ENCODE assay signal across 28 cellular contexts in genomic region chr5:137292461-137293025, GRCh38.
A peak's percentile ranks its signal among the peaks of the same experiment; 100 is the strongest.
DNase-seq lines count a peak whose midpoint lies in the region; ATAC-seq, FAIRE-seq and TF ChIP-seq lines count a peak whose summit lies in the region.
"Had no signal": no experiment of that assay in that cellular context is flagged by ENCODE, and none has a peak within 500 bp of the region (broad histone marks: within the 10 kb centered on the region; RNA-seq: fewer than 3 reads in every experiment).

No MANE protein-coding gene starts in this region.

- no peak for DNase-seq in HEK293T (ENCODE audit: extremely low spot score)
- DNase-seq in NCI-H446 treated with DMSO at 0.1 percent for 48 hours (lab: John Stamatoyannopoulos, UW), result peak; percentile 51
- DNase-seq in SHP77 (lab: John Stamatoyannopoulos, UW), result peak; percentile 35 to 43
- no peak for DNase-seq in pancreas
- DNase-seq in G401 (ENCODE audit: low spot score), result no peak
- DNase-seq: activated CD4-positive, alpha-beta T cell treated with anti-CD3 and anti-CD28 coated beads for 48 hours; activated naive CD4-positive, alpha-beta T cell treated with anti-CD3 and anti-CD28 coated beads, Interleukin-2, amount 10 ng/mL, durations not matched to agents 7 days and 5 days; adrenal gland; dermis blood vessel endothelial cell; endodermal cell; GF-D8; IMR-90; left ventricle myocardium superior; NCI-H187 treated with DMSO at 0.1 percent for 48 hours; Right ventricle myocardium superior; stimulated activated CD4-positive, alpha-beta T cell treated with anti-CD3 and anti-CD28 coated beads, Interleukin-12 subunit alpha, Interleukin-12 subunit beta, amount 100 ng/mL, for 4 hours; stimulated activated CD4-positive, alpha-beta T cell treated with anti-CD3 and anti-CD28 coated beads, Interleukin-4, amount 100 ng/mL, for 1 hour; SW 1271; T1000 had no signal

- H3K4me1 ChIP-seq in pancreas, result peaks cover 0 to 8% (median 3%) of the 10 kb centered on the region in 3 donors
- H3K4me1 ChIP-seq: adrenal gland, tibial nerve had no signal

- CTCF ChIA-PET in HEK293T (lab: Yijun Ruan, JAX), result no interaction called here

- H3K4me3 ChIP-seq in pancreas, result no peak overlapping the region
- H3K4me3 ChIP-seq: adrenal gland, BLaER1, tibial nerve had no signal

- in situ Hi-C loops in G401 (cut with HindIII; ENCODE audit: low sequenced_read_pairs), result no loop called here

- peak in 3 of 4 donors; percentile 33 to 68 (median 61) for ATAC-seq in pancreas
- no peak for ATAC-seq in HG03025 (IDR thresholded peaks at IDR 0.05; ENCODE audit: low FRiP score, unreplicated experiment)
- ATAC-seq in GM21528 (IDR thresholded peaks at IDR 0.05; ENCODE audit: low FRiP score, unreplicated experiment), result no peak
- ATAC-seq: activated T-helper 17 cell treated with anti-CD3 and anti-CD28 coated beads, Interleukin-2, amount 50 U/mL, for 72 hours; esophagus mucosa; HCT116; sciatic nerve had no signal

- H3K9me3 ChIP-seq in pancreas, result no peaks in the 10 kb centered on the region
- H3K9me3 ChIP-seq: adrenal gland, BLaER1, tibial nerve had no signal

- H3K27me3 ChIP-seq in pancreas, result no peaks in the 10 kb centered on the region
- H3K27me3 ChIP-seq: adrenal gland, BLaER1, tibial nerve had no signal

- WGBS in pancreas, 2 donors, result 21 to 22% methylated on average over 8 of the region's 8 CpGs

- no peaks in the 10 kb centered on the region for H3K36me3 ChIP-seq in pancreas
- H3K36me3 ChIP-seq: adrenal gland, BLaER1, tibial nerve had no signal

- no peak for FAIRE-seq in pancreas (lab: Jason Lieb, UNC)
- FAIRE-seq: islet of Langerhans had no signal

- POLR2A ChIA-PET in HEK293T (lab: Yijun Ruan, JAX), result no interaction called here

- intact Hi-C loops in pancreas (cut with DNase I), result no loop called here

- H3K27ac ChIP-seq in pancreas, result no peak overlapping the region
- H3K27ac ChIP-seq: adrenal gland, BLaER1, tibial nerve had no signal

- TF ChIP-seq CTCF in pancreas (IDR thresholded peaks at IDR 0.05), result no peak

TF ChIP-seq in HEK293T, 16 proteins besides CTCF, POLR2A, EP300 and RAD21:
- TF ChIP-seq PKNOX1 (IDR thresholded peaks at IDR 0.05) (peak; percentile 15; the same call in 1 of the 2 replicates), FOXA1 (IDR thresholded peaks at IDR 0.05) (no peak)

Comparison
In these comparisons a context has a peak if more than half of its experiments do, and no peak if none do; other contexts are left out.
1. DNase-seq: peak in NCI-H446 treated with DMSO at 0.1 percent for 48 hours (single experiment) and SHP77 (2 of 2); none in HEK293T (single experiment), pancreas (0 of 6) and G401 (single experiment).
2. ATAC-seq: peak in pancreas (3 of 4); none in HG03025 (single experiment) and GM21528 (single experiment).